ENCODE assay signal across 25 cellular contexts in genomic region chr9:137058651-137059234, GRCh38. TPM values are rescaled to one million over a fixed set of nuclear protein-coding genes. Genes with fewer than 3 reads are reported as not detected.
DNase-seq lines count a peak whose midpoint lies in the region; FAIRE-seq and TF ChIP-seq lines count a peak whose summit lies in the region.
"Had no signal": no experiment of that assay in that cellular context is flagged by ENCODE, and none has a peak within 500 bp of the region (broad histone marks: within the 10 kb centered on the region; RNA-seq: fewer than 3 reads in every experiment).

No MANE protein-coding gene starts in this region.

- H2BK15ac ChIP-seq in H9 (ENCODE audit: low read depth, low read length) = no peak overlapping the region

- H4K5ac ChIP-seq in H9 (ENCODE audit: insufficient read length, low read depth, low read length) = no peak overlapping the region

- H3K56ac ChIP-seq in H9 (ENCODE audit: insufficient read length, low read depth, low read length) = no peak overlapping the region

- no peak overlapping the region for H3K23ac ChIP-seq in H9 (ENCODE audit: insufficient read length, low read depth, low read length)

- no peak overlapping the region for H3T11ph ChIP-seq in H9 (ENCODE audit: low read length)

- no peak overlapping the region for H3K4me3 ChIP-seq in HL-60 (replicated peaks; ENCODE audit: insufficient read depth, low read length)
- no peak overlapping the region for H3K4me3 ChIP-seq in WERI-Rb-1 (ENCODE audit: low read depth, low read length)
- no peak overlapping the region for H3K4me3 ChIP-seq in colonic mucosa
- H3K4me3 ChIP-seq: cardiac muscle cell, GM23248, SJSA1, thyroid gland had no signal

- H4K91ac ChIP-seq in H9 (ENCODE audit: insufficient read length, low read depth, low read length) = no peak overlapping the region

- H3K9ac ChIP-seq in H9 (ENCODE audit: extremely low read depth, insufficient read length, low read length) (no peak overlapping the region), colonic mucosa (ENCODE audit: low read depth in 2 of 2, low read length in 2 of 2) (no peak overlapping the region)
- H3K9ac ChIP-seq: GM23248 had no signal

- no peak overlapping the region for H2AFZ ChIP-seq in H9 (ENCODE audit: low read length)
- H2AFZ ChIP-seq: GM23248 had no signal

- no peak overlapping the region for H2BK120ac ChIP-seq in H9 (ENCODE audit: low read depth, low read length, poor library complexity, severe bottlenecking)

- no peaks in the 10 kb centered on the region for H3K36me3 Mint-ChIP-seq in H9 (ENCODE audit: insufficient read depth in 1 of 3, low read depth in 3 of 3)
- H3K36me3 Mint-ChIP-seq: stimulated activated naive B cell treated with anti-CD40 and anti-IgM and Interleukin-4, amounts not matched to agents 10 μg/mL and 1 μg/mL and 100 μg/mL, for 72 hours had no signal

- TF ChIP-seq POLR2A in H54 (IDR thresholded peaks at IDR 0.05; ENCODE audit: low read depth, low read length) = no peak

- no peak overlapping the region for H3K4ac ChIP-seq in H9 (ENCODE audit: low read depth, low read length)

- H4K20me1 ChIP-seq in H9 (ENCODE audit: control insufficient read depth, insufficient read depth, insufficient read length) = no peaks in the 10 kb centered on the region

- H2BK20ac ChIP-seq in H9 (ENCODE audit: low read depth, low read length, poor library complexity, severe bottlenecking) = no peak overlapping the region

- FAIRE-seq in H54 (lab: Jason Lieb, UNC) = no peak

- H3K14ac ChIP-seq in H9 (ENCODE audit: insufficient read depth, low read length) = no peak overlapping the region

- WGBS in H9 (ENCODE audit: extremely low coverage, insufficient read length, low lambda C conversion rate) = no CpG with 5 or more reads among the region's 9 CpGs

- no peak overlapping the region for H2AK5ac ChIP-seq in H9 (ENCODE audit: insufficient read length, low read length)

- H3K4me2 ChIP-seq in H9 (ENCODE audit: insufficient read depth, insufficient read length, low read length) = no peak overlapping the region

- peaks cover 2 to 7% of the 10 kb centered on the region in 2 experiments for H3K4me1 Mint-ChIP-seq in H9
- H3K4me1 Mint-ChIP-seq: B cell had no signal

- H3K27ac Mint-ChIP-seq in H9 = no peak overlapping the region
- H3K27ac Mint-ChIP-seq: activated T-cell treated with anti-CD3 and anti-CD28 coated beads, Interleukin-2, amount 50 U/mL, for 72 hours; B cell; dendritic cell treated with granulocyte-macrophage colony-stimulating factor and Interleukin-4, amounts not matched to agents 40 ng/mL and 50 ng/mL, for 4 days; stimulated activated naive B cell treated with anti-CD40 and anti-IgM and Interleukin-4, amounts not matched to agents 10 μg/mL and 1 μg/mL and 100 μg/mL, for 72 hours had no signal

- intact Hi-C loops in colonic mucosa (cut with DNase I) = no loop called here

- no peak overlapping the region for H2BK12ac ChIP-seq in H9 (ENCODE audit: insufficient read length, low read depth, low read length)

- H3K4me1 ChIP-seq in H9 (ENCODE audit: insufficient read depth, low read length) = no peaks in the 10 kb centered on the region
- peaks cover 34% of the 10 kb centered on the region for H3K4me1 ChIP-seq in colonic mucosa
- H3K4me1 ChIP-seq: SJSA1 had no signal

- TF ChIP-seq CTCF in HL-60 (IDR thresholded peaks at IDR 0.05; ENCODE audit: insufficient read depth, low read length) (no peak), WERI-Rb-1 (IDR thresholded peaks at IDR 0.05; ENCODE audit: low read depth, low read length) (0 out of 2 replicates have a peak, but pooled peaks have one; percentile 2), H9 (conservative IDR thresholded peaks at IDR 0.05) (no peak), colonic mucosa (IDR thresholded peaks at IDR 0.05) (no peak)

- H4K8ac ChIP-seq in H9 (replicated peaks; ENCODE audit: insufficient read length, low read depth, low read length) = no peak overlapping the region

- peaks cover 11% of the 10 kb centered on the region for H3K27me3 ChIP-seq in HL-60 (ENCODE audit: insufficient read depth, poor library complexity, severe bottlenecking)
- no peaks in the 10 kb centered on the region for H3K27me3 ChIP-seq in WERI-Rb-1 (ENCODE audit: insufficient read depth, low read depth, severe bottlenecking)
- no peaks in the 10 kb centered on the region; the same call in 1 of the 2 replicates for H3K27me3 ChIP-seq in H9 (ENCODE audit: insufficient read depth, low read length)
- H3K27me3 ChIP-seq in colonic mucosa = no peaks in the 10 kb centered on the region
- H3K27me3 ChIP-seq: thyroid gland had no signal

- H3K9me3 Mint-ChIP-seq in H9 = no peaks in the 10 kb centered on the region
- H3K9me3 Mint-ChIP-seq: activated T-cell treated with anti-CD3 and anti-CD28 coated beads, Interleukin-2, amount 50 U/mL, for 72 hours; dendritic cell treated with granulocyte-macrophage colony-stimulating factor and Interleukin-4, amounts not matched to agents 40 ng/mL and 50 ng/mL, for 4 days; stimulated activated naive B cell treated with anti-CD40 and anti-IgM and Interleukin-4, amounts not matched to agents 10 μg/mL and 1 μg/mL and 100 μg/mL, for 72 hours had no signal

- H3K36me3 ChIP-seq in WERI-Rb-1 (peaks cover 2% of the 10 kb centered on the region; the same call in 1 of the 2 replicates), colonic mucosa (no peaks in the 10 kb centered on the region)
- H3K36me3 ChIP-seq: cardiac muscle cell, SJSA1, thyroid gland had no signal

- H3K79me1 ChIP-seq in H9 (ENCODE audit: insufficient read depth, low read depth, low read length, poor library complexity, severe bottlenecking) = no peaks in the 10 kb centered on the region

- H3K27ac ChIP-seq in HL-60 (replicated peaks) = peak overlapping the region; percentile 23; the same call in 1 of the 2 replicates
- H3K27ac ChIP-seq in WERI-Rb-1 = no peak overlapping the region
- H3K27ac ChIP-seq in H9 (ENCODE audit: insufficient read length, low read depth, low read length) = no peak overlapping the region
- H3K27ac ChIP-seq in colonic mucosa = no peak overlapping the region
- H3K27ac ChIP-seq: cardiac muscle cell, GM23248, SJSA1, thyroid gland had no signal

- H3K4me3 Mint-ChIP-seq in H9 = no peak overlapping the region
- H3K4me3 Mint-ChIP-seq: activated T-cell treated with anti-CD3 and anti-CD28 coated beads, Interleukin-2, amount 50 U/mL, for 72 hours; B cell; dendritic cell treated with granulocyte-macrophage colony-stimulating factor and Interleukin-4, amounts not matched to agents 40 ng/mL and 50 ng/mL, for 4 days; stimulated activated naive B cell treated with anti-CD40 and anti-IgM and Interleukin-4, amounts not matched to agents 10 μg/mL and 1 μg/mL and 100 μg/mL, for 72 hours had no signal

- no peak overlapping the region for H3K18ac ChIP-seq in H9 (ENCODE audit: insufficient read length, low read depth, low read length)

- no peaks in the 10 kb centered on the region for H3K79me2 ChIP-seq in H9 (ENCODE audit: insufficient read depth, low read length)

- H3K9me3 ChIP-seq in WERI-Rb-1 (ENCODE audit: severe bottlenecking) = no peaks in the 10 kb centered on the region
- no peaks in the 10 kb centered on the region for H3K9me3 ChIP-seq in H9 (ENCODE audit: control insufficient read depth, low read depth, low read length)
- no peaks in the 10 kb centered on the region for H3K9me3 ChIP-seq in colonic mucosa
- H3K9me3 ChIP-seq: SJSA1, thyroid gland had no signal

- H3K23me2 ChIP-seq in H9 (ENCODE audit: insufficient read length, low read depth, low read length, poor library complexity, severe bottlenecking) = peaks cover 6% of the 10 kb centered on the region

- peak; percentile 33 for DNase-seq in DMS153 (lab: John Stamatoyannopoulos, UW)
- no peak for DNase-seq in DMS153 treated with DMSO at 0.1 percent for 48 hours (lab: John Stamatoyannopoulos, UW; ENCODE audit: unreplicated experiment)
- peak in 1 of 2 experiments; percentile 31 for DNase-seq in HL-60 (ENCODE audit: low read depth in 1 of 2, low spot score in 1 of 2)
- peak; percentile 39 for DNase-seq in NCI-H524 treated with DMSO at 0.1 percent for 48 hours (lab: John Stamatoyannopoulos, UW)
- DNase-seq in WERI-Rb-1 = peak; percentile 65
- no peak for DNase-seq in H9
- no peak for DNase-seq in colonic mucosa
- DNase-seq in H54 (ENCODE audit: insufficient read length, low spot score) = no peak
- DNase-seq: 8988T; activated CD4-positive, alpha-beta T cell treated with anti-CD3 and anti-CD28 coated beads for 48 hours; activated naive CD4-positive, alpha-beta T cell treated with anti-CD3 and anti-CD28 coated beads, Interleukin-2, amount 50 U/mL, for 16 hours; activated T-cell treated with anti-CD3 and anti-CD28 coated beads, Interleukin-2, amount 50 U/mL, for 72 hours; GM23248; kidney glomerular epithelial cell; mammary epithelial cell; NCI-H1694; stimulated activated CD4-positive, alpha-beta T cell treated with anti-CD3 and anti-CD28 coated beads, Interleukin-2, amount 100 ng/mL, for 48 hours; stimulated activated naive B cell treated with anti-CD40 and anti-IgM and Interleukin-4, amounts not matched to agents 10 μg/mL and 1 μg/mL and 100 μg/mL, for 72 hours; T-helper 1 cell; thyroid gland had no signal

- H3K27me3 Mint-ChIP-seq in H9 (ENCODE audit: low read depth) = peaks cover 35% of the 10 kb centered on the region
- H3K27me3 Mint-ChIP-seq: B cell had no signal

- no peak overlapping the region for H2BK5ac ChIP-seq in H9 (ENCODE audit: insufficient read length, low read length)

RNA-seq across cellular contexts. Expression of gene ENTPD2, which starts 4.9 kb away (rescaled TPM):
- 4.0 and 5.1 TPM in 2 replicates for total RNA-seq in H9 (2021)
- total RNA-seq in colonic mucosa = 10 to 100 TPM; 20.5 to 22.1 TPM
- total RNA-seq: B cell, cardiac muscle cell, GM23248, SJSA1 had no signal

RNA-seq across cellular contexts. Expression of gene SAPCD2, which starts 11.6 kb away (rescaled TPM):
- 29.8 and 30.0 TPM in 2 replicates for total RNA-seq in H9 (2021)
- 10 to 100 TPM; 19.2 to 57.8 TPM for total RNA-seq in colonic mucosa

RNA-seq across cellular contexts. Expression of gene NPDC1, which starts 12.8 kb away (rescaled TPM):
- total RNA-seq in H9 (2021) (51.8 and 57.6 TPM in 2 replicates), colonic mucosa (100 to 1,000 TPM; 149 to 177 TPM)
- total RNA-seq: SJSA1 had no signal

RNA-seq across cellular contexts. Expression of gene UAP1L1, which starts 18.6 kb away (rescaled TPM):
- total RNA-seq in H9 (2021) (5.6 and 6.6 TPM in 2 replicates), colonic mucosa (10 to 100 TPM in 1 of 2 donors, 1 to 10 TPM in 1; 9.0 to 13.0 TPM)

RNA-seq across cellular contexts. Expression of gene FUT7, which starts 26.9 kb away (rescaled TPM):
- total RNA-seq in H9 (2021) = not detected in 2 replicates
- not detected for total RNA-seq in colonic mucosa
- total RNA-seq: cardiac muscle cell, GM23248, mammary epithelial cell, renal cortical epithelial cell, SJSA1, thyroid gland had no signal

Comparison
In these comparisons a context has a peak if more than half of its experiments do, and no peak if none do; other contexts are left out.
1. DNase-seq: peak in DMS153 (single experiment), NCI-H524 treated with DMSO at 0.1 percent for 48 hours (single experiment) and WERI-Rb-1 (single experiment); none in DMS153 treated with DMSO at 0.1 percent for 48 hours (single experiment), H9 (single experiment), colonic mucosa (single experiment) and H54 (single experiment).